Comparison of ENCODE assay signal across 9 cellular contexts in the genomic region with DNA sequence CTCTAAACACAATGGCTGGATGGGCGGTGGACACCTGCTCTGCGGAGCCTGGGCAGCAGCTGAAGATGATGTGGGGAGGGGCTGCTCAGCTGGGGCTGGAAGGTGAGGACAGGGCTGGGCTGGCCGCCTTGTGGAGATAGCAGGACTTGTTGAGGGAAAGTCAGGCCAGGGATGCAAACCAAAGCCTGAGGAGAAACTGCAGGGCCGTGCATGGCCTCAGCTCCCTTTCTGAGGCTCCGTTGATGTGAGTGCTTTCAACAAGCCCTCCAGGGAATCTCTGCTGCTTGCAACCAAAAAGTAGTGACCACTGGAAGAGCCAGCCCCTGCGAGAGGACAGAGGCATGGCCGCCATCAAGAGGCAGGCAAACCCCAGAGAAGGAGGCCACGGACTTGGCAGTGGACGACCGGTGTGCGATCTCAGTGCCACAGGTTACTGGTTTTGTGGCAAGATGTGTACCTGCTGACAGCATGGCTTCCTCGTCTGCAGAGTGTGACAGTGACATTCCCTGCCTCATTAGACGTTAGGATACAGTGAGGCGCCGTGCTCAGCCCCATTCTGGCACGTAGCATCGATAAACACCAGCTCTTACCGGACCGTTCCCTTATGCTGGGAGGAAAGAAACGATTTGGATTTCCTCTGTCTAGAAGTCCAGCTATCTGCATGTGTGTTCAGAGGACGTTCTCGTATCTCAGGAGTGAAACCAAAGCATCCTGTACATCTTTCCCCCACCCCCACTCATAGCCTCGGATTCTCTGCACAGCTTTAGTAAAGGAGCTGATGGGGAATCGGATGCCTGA. TPM values are rescaled to one million over a fixed set of nuclear protein-coding genes. Genes with fewer than 3 reads are reported as not detected.
A peak's percentile ranks its signal among the peaks of the same experiment; 100 is the strongest.
DNase-seq lines count a peak whose midpoint lies in the region; ATAC-seq and TF ChIP-seq lines count a peak whose summit lies in the region.
"Had no signal": no experiment of that assay in that cellular context is flagged by ENCODE, and none has a peak within 500 bp of the region (broad histone marks: within the 10 kb centered on the region; RNA-seq: fewer than 3 reads in every experiment).

No MANE protein-coding gene starts in this region.

- H3K4me1 Mint-ChIP-seq in activated CD4-positive, alpha-beta memory T cell treated with anti-CD3 and anti-CD28 coated beads for 36 hours (ENCODE audit: low read depth): peaks cover 19% of the 10 kb centered on the region
- peaks cover 12% of the 10 kb centered on the region for H3K4me1 Mint-ChIP-seq in stimulated activated memory B cell treated with anti-CD40 and anti-IgM and Interleukin-4, amounts not matched to agents 10 μg/mL and 1 μg/mL and 100 μg/mL, for 72 hours

- H3K27me3 ChIP-seq in hepatocyte: no peaks in the 10 kb centered on the region

- H3K27ac Mint-ChIP-seq in activated CD4-positive, alpha-beta memory T cell treated with anti-CD3 and anti-CD28 coated beads for 36 hours: no peak overlapping the region
- H3K27ac Mint-ChIP-seq in stimulated activated memory B cell treated with anti-CD40 and anti-IgM and Interleukin-4, amounts not matched to agents 10 μg/mL and 1 μg/mL and 100 μg/mL, for 72 hours: peak overlapping the region; percentile 56

- H3K4me1 ChIP-seq in hepatocyte (ENCODE audit: insufficient read depth): peaks cover 14% of the 10 kb centered on the region

- no peaks in the 10 kb centered on the region for H3K36me3 ChIP-seq in hepatocyte (replicated peaks; ENCODE audit: insufficient read depth, low read depth)

- no peaks in the 10 kb centered on the region for H3K9me3 Mint-ChIP-seq in activated CD4-positive, alpha-beta memory T cell treated with anti-CD3 and anti-CD28 coated beads for 36 hours
- no peaks in the 10 kb centered on the region for H3K9me3 Mint-ChIP-seq in stimulated activated memory B cell treated with anti-CD40 and anti-IgM and Interleukin-4, amounts not matched to agents 10 μg/mL and 1 μg/mL and 100 μg/mL, for 72 hours

- no peak for TF ChIP-seq CTCF in hepatocyte (IDR thresholded peaks at IDR 0.05; ENCODE audit: poor library complexity)

- H3K9me3 ChIP-seq in hepatocyte (ENCODE audit: low read depth): no peaks in the 10 kb centered on the region
- H3K9me3 ChIP-seq: BLaER1 had no signal

- no peak for ATAC-seq in stimulated activated memory B cell treated with anti-CD40 and anti-IgM and Interleukin-4, amounts not matched to agents 10 μg/mL and 1 μg/mL and 100 μg/mL, for 72 hours

- no peaks in the 10 kb centered on the region for H3K9me2 ChIP-seq in hepatocyte (replicated peaks; ENCODE audit: insufficient read depth)

- intact Hi-C loops in activated CD4-positive, alpha-beta memory T cell treated with anti-CD3 and anti-CD28 coated beads for 36 hours (cut with micrococcal nuclease): no loop called here

- H3K4me3 Mint-ChIP-seq in activated CD4-positive, alpha-beta memory T cell treated with anti-CD3 and anti-CD28 coated beads for 36 hours: peak overlapping the region; percentile 78
- H3K4me3 Mint-ChIP-seq in stimulated activated memory B cell treated with anti-CD40 and anti-IgM and Interleukin-4, amounts not matched to agents 10 μg/mL and 1 μg/mL and 100 μg/mL, for 72 hours: peak overlapping the region; percentile 81

- peak overlapping the region; percentile 90 for H3K4me2 ChIP-seq in hepatocyte

- H3K27me3 Mint-ChIP-seq in activated CD4-positive, alpha-beta memory T cell treated with anti-CD3 and anti-CD28 coated beads for 36 hours: peaks cover 7% of the 10 kb centered on the region
- peaks cover 43% of the 10 kb centered on the region for H3K27me3 Mint-ChIP-seq in stimulated activated memory B cell treated with anti-CD40 and anti-IgM and Interleukin-4, amounts not matched to agents 10 μg/mL and 1 μg/mL and 100 μg/mL, for 72 hours

- peak overlapping the region; percentile 80 for H3K27ac ChIP-seq in hepatocyte
- H3K27ac ChIP-seq: BLaER1 had no signal

- CTCF ChIA-PET in activated CD4-positive, alpha-beta memory T cell treated with anti-CD3 and anti-CD28 coated beads for 36 hours (lab: Charles Lee): interaction anchor here (0.6 to 3.8 kb wide), 32 partner anchors 9 to 833 kb away, joined by 3 to 58 read pairs (median 3); a partner anchor contains a TSS

- H3K4me3 ChIP-seq in hepatocyte: peak overlapping the region; percentile 23

- peak; percentile 3 for DNase-seq in NCI-H510A treated with DMSO at 0.1 percent for 48 hours (lab: John Stamatoyannopoulos, UW)
- no peak for DNase-seq in NCI-H510A (lab: John Stamatoyannopoulos, UW)
- no peak for DNase-seq in activated CD4-positive, alpha-beta memory T cell treated with anti-CD3 and anti-CD28 coated beads for 36 hours
- no peak for DNase-seq in hepatocyte (ENCODE audit: low spot score)
- DNase-seq in DMS114 treated with DMSO at 0.1 percent for 48 hours (lab: John Stamatoyannopoulos, UW; ENCODE audit: unreplicated experiment): no peak
- no peak for DNase-seq in COR-L47 (lab: John Stamatoyannopoulos, UW)
- no peak for DNase-seq in germinal center (ENCODE audit: low spot score)

- H3K36me3 Mint-ChIP-seq in activated CD4-positive, alpha-beta memory T cell treated with anti-CD3 and anti-CD28 coated beads for 36 hours: no peaks in the 10 kb centered on the region
- H3K36me3 Mint-ChIP-seq in stimulated activated memory B cell treated with anti-CD40 and anti-IgM and Interleukin-4, amounts not matched to agents 10 μg/mL and 1 μg/mL and 100 μg/mL, for 72 hours: peaks cover 1% of the 10 kb centered on the region

- H4K20me1 ChIP-seq in hepatocyte (ENCODE audit: insufficient read depth, poor library complexity, severe bottlenecking): no peaks in the 10 kb centered on the region

- WGBS in hepatocyte (ENCODE audit: low lambda C conversion rate, missing lambda C conversion rate): 78% methylated on average over 23 of the region's 24 CpGs

- peak overlapping the region; percentile 75 for H2AFZ ChIP-seq in hepatocyte

- POLR2A ChIA-PET in activated CD4-positive, alpha-beta memory T cell treated with anti-CD3 and anti-CD28 coated beads for 36 hours (lab: Charles Lee): interaction anchor here (0.8 to 2.1 kb wide), 4 partner anchors 14 to 501 kb away, joined by 3 to 7 read pairs (median 4); a partner anchor contains a TSS

- H3K79me2 ChIP-seq in hepatocyte: peaks cover 16% of the 10 kb centered on the region

RNA-seq across cellular contexts. Expression of a gene that starts 37.9 kb away (rescaled TPM):
- total RNA-seq in activated CD4-positive, alpha-beta memory T cell treated with anti-CD3 and anti-CD28 coated beads for 36 hours: 10 to 100 TPM; 23.9 to 24.6 TPM
- total RNA-seq in hepatocyte: 16.9 and 27.4 TPM in 2 replicates
- 22.7 and 25.5 TPM in 2 replicates for polyA plus RNA-seq in hepatocyte

RNA-seq across cellular contexts. Expression of a gene that starts 38.0 kb away (rescaled TPM):
- total RNA-seq in activated CD4-positive, alpha-beta memory T cell treated with anti-CD3 and anti-CD28 coated beads for 36 hours: 1 to 10 TPM; 2.0 to 2.1 TPM
- 2.9 and 4.0 TPM in 2 replicates for total RNA-seq in hepatocyte
- polyA plus RNA-seq in hepatocyte: 3.1 and 4.2 TPM in 2 replicates
